15 cellular contexts compared by ENCODE assay signal in genomic region chr18:22822841-22823508, GRCh38.
DNase-seq lines count a peak whose midpoint lies in the region; ATAC-seq, FAIRE-seq and TF ChIP-seq lines count a peak whose summit lies in the region.
"Had no signal": no experiment of that assay in that cellular context is flagged by ENCODE, and none has a peak within 500 bp of the region (broad histone marks: within the 10 kb centered on the region; RNA-seq: fewer than 3 reads in every experiment).

No MANE protein-coding gene starts in this region.

- no peak overlapping the region for H3K4me2 ChIP-seq in osteoblast (ENCODE audit: insufficient read depth, low read length)

- H3K36me3 ChIP-seq in spleen (no peaks in the 10 kb centered on the region), osteoblast (ENCODE audit: insufficient read depth, low read length) (no peaks in the 10 kb centered on the region)
- H3K36me3 ChIP-seq: Peyer's patch, right lobe of liver had no signal

- H2AFZ ChIP-seq in osteoblast (ENCODE audit: low read length) = no peak overlapping the region

- intact Hi-C loops in spleen (cut with DNase I; ENCODE audit: low total_unique reads) = no loop called here

- no peaks in the 10 kb centered on the region for H4K20me1 ChIP-seq in osteoblast (ENCODE audit: insufficient read depth, low read length)

- TF ChIP-seq POLR2A in spleen (IDR thresholded peaks at IDR 0.05) = no peak

- no peaks in the 10 kb centered on the region for H3K9me3 ChIP-seq in spleen
- no peaks in the 10 kb centered on the region for H3K9me3 ChIP-seq in osteoblast (ENCODE audit: low read depth, low read length)
- H3K9me3 ChIP-seq: Peyer's patch, right lobe of liver had no signal

- H3K4me3 ChIP-seq in spleen (peak overlapping the region in 1 of 8 donors; percentile 24), osteoblast (ENCODE audit: insufficient read depth, low read length) (no peak overlapping the region)
- H3K4me3 ChIP-seq: Peyer's patch, right lobe of liver had no signal

- ATAC-seq in GM19372 (IDR thresholded peaks at IDR 0.05; ENCODE audit: low read depth, unreplicated experiment) (peak; percentile 91), HG02759 (IDR thresholded peaks at IDR 0.05; ENCODE audit: unreplicated experiment) (peak; percentile 84), HG03460 (IDR thresholded peaks at IDR 0.05; ENCODE audit: unreplicated experiment) (peak; percentile 64)
- ATAC-seq: right lobe of liver had no signal

- TF ChIP-seq CTCF in D721Med (IDR thresholded peaks at IDR 0.05; ENCODE audit: insufficient read depth, missing control alignments) (no peak), spleen (IDR thresholded peaks at IDR 0.05 in 8 of 11, conservative IDR thresholded peaks at IDR 0.05 in 3 of 11) (no peak), osteoblast (IDR thresholded peaks at IDR 0.05; ENCODE audit: extremely low read depth, low read depth, low read length) (no peak)

- 70 to 78% (median 73%) methylated on average over 3 of the region's 3 CpGs for WGBS in spleen, 5 donors

- H3K4me1 ChIP-seq in spleen (no peaks in the 10 kb centered on the region), osteoblast (ENCODE audit: insufficient read depth, low read length) (peaks cover 32% of the 10 kb centered on the region)
- H3K4me1 ChIP-seq: Peyer's patch, right lobe of liver had no signal

- no peak overlapping the region for H3K27ac ChIP-seq in spleen
- no peak overlapping the region for H3K27ac ChIP-seq in osteoblast (ENCODE audit: low read depth, low read length)
- H3K27ac ChIP-seq: Peyer's patch, right lobe of liver had no signal

- peak; percentile 35 for FAIRE-seq in D721Med (lab: Jason Lieb, UNC)
- FAIRE-seq: HTR-8/SVneo, urothelium cell line had no signal

- H3K27me3 ChIP-seq in spleen (replicated peaks in 1 of 7) = no peaks in the 10 kb centered on the region
- H3K27me3 ChIP-seq in osteoblast (ENCODE audit: insufficient read depth, low read length) = no peaks in the 10 kb centered on the region
- H3K27me3 ChIP-seq: Peyer's patch, right lobe of liver had no signal

- no peak for DNase-seq in D721Med (ENCODE audit: insufficient read length, low spot score)
- no peak for DNase-seq in spleen
- DNase-seq in cerebellum (ENCODE audit: low spot score) = no peak
- DNase-seq in osteoblast (ENCODE audit: insufficient read length, low spot score, missing footprints) = no peak
- no peak for DNase-seq in superior temporal gyrus (ENCODE audit: extremely low spot score)
- DNase-seq: ACHN, DMS53, NCI-H1930, Peyer's patch, right lobe of liver had no signal

- no peaks in the 10 kb centered on the region for H3K79me2 ChIP-seq in osteoblast (ENCODE audit: insufficient read depth, low read length)
